9 cellular contexts compared by ENCODE assay signal in the genomic region with DNA sequence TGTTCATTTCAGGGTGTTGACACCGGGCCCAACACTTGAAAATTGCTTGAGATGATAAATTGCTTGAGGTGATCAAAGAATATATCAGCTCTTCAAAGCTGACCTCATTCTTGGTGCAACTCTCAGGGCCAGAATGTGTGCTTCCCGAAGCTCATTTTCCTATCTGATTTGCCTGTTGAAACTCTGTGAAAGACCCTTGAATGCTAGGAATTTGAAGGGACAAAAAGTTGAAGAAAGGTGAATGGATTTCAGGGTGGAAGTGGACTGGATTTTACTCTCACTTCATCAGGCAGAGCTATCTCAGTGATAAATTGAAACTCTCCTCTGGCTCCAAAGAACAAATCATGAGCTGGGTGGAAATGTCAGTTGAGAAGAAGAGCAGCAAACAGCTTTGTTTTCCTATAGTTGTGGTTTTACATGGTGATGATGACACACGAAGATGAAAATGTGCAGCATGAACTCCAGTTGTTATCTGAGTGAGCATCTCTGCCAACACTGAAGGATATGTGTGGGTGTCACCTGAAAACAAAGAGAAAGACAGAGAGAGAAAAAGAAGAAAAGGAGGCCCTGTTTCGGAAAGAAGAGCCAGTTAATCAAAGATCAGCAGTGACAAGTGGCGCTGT. TPM values are rescaled to one million over a fixed set of nuclear protein-coding genes. Genes with fewer than 3 reads are reported as not detected.
DNase-seq lines count a peak whose midpoint lies in the region; ATAC-seq and TF ChIP-seq lines count a peak whose summit lies in the region.
"Had no signal": no experiment of that assay in that cellular context is flagged by ENCODE, and none has a peak within 500 bp of the region (broad histone marks: within the 10 kb centered on the region; RNA-seq: fewer than 3 reads in every experiment).

No MANE protein-coding gene starts in this region.

- H3K9ac ChIP-seq in neural progenitor cell = no peak overlapping the region

- no peaks in the 10 kb centered on the region for H3K27me3 Mint-ChIP-seq in activated naive CD8-positive, alpha-beta T cell treated with anti-CD3 and anti-CD28 coated beads, Interleukin-2, amount 50 U/mL, for 24 hours
- no peaks in the 10 kb centered on the region for H3K27me3 Mint-ChIP-seq in neural progenitor cell (ENCODE audit: insufficient read depth, low read depth)
- H3K27me3 Mint-ChIP-seq: progenitor cell of endocrine pancreas had no signal

- H3K4me3 ChIP-seq in neural progenitor cell = no peak overlapping the region
- no peak overlapping the region for H3K4me3 ChIP-seq in left lung

- TF ChIP-seq CTCF in neural progenitor cell (IDR thresholded peaks at IDR 0.05) (no peak), left lung (IDR thresholded peaks at IDR 0.05) (no peak)

- intact Hi-C loops in left lung (cut with DNase I) = no loop called here

- no peak overlapping the region for H3K4me2 ChIP-seq in neural progenitor cell

- ATAC-seq in activated naive CD8-positive, alpha-beta T cell treated with anti-CD3 and anti-CD28 coated beads, Interleukin-2, amount 50 U/mL, for 24 hours = peak; percentile 69
- ATAC-seq in left lung = no peak

- H3K27me3 ChIP-seq in neural progenitor cell = no peaks in the 10 kb centered on the region
- no peaks in the 10 kb centered on the region for H3K27me3 ChIP-seq in left lung

- H3K4me1 ChIP-seq in neural progenitor cell (peaks cover 5% of the 10 kb centered on the region), left lung (no peaks in the 10 kb centered on the region)

- H3K4me3 Mint-ChIP-seq in activated naive CD8-positive, alpha-beta T cell treated with anti-CD3 and anti-CD28 coated beads, Interleukin-2, amount 50 U/mL, for 24 hours = peak overlapping the region; percentile 70
- no peak overlapping the region for H3K4me3 Mint-ChIP-seq in neural progenitor cell

- peaks cover 91% of the 10 kb centered on the region for H3K4me1 Mint-ChIP-seq in activated naive CD8-positive, alpha-beta T cell treated with anti-CD3 and anti-CD28 coated beads, Interleukin-2, amount 50 U/mL, for 24 hours
- peaks cover 3% of the 10 kb centered on the region for H3K4me1 Mint-ChIP-seq in neural progenitor cell

- no peaks in the 10 kb centered on the region for H3K79me2 ChIP-seq in neural progenitor cell (ENCODE audit: low read depth)

- peak overlapping the region; percentile 99 for H3K27ac Mint-ChIP-seq in activated naive CD8-positive, alpha-beta T cell treated with anti-CD3 and anti-CD28 coated beads, Interleukin-2, amount 50 U/mL, for 24 hours
- no peak overlapping the region for H3K27ac Mint-ChIP-seq in neural progenitor cell
- H3K27ac Mint-ChIP-seq: progenitor cell of endocrine pancreas had no signal

- H3K36me3 Mint-ChIP-seq in activated naive CD8-positive, alpha-beta T cell treated with anti-CD3 and anti-CD28 coated beads, Interleukin-2, amount 50 U/mL, for 24 hours (ENCODE audit: low read depth) = peaks cover 45% of the 10 kb centered on the region
- H3K36me3 Mint-ChIP-seq in neural progenitor cell = no peaks in the 10 kb centered on the region

- no peaks in the 10 kb centered on the region for H3K9me3 ChIP-seq in neural progenitor cell (ENCODE audit: low read depth)
- no peaks in the 10 kb centered on the region for H3K9me3 ChIP-seq in left lung

- H3K27ac ChIP-seq in neural progenitor cell = no peak overlapping the region
- peak overlapping the region in 1 of 2 donors; percentile 29 for H3K27ac ChIP-seq in left lung

- DNase-seq in GM04504 (ENCODE audit: low read depth) = peak; percentile 28
- DNase-seq in NCI-H526 treated with DMSO at 0.1 percent for 48 hours (lab: John Stamatoyannopoulos, UW) = peak; percentile 37
- no peak for DNase-seq in activated naive CD8-positive, alpha-beta T cell treated with anti-CD3 and anti-CD28 coated beads, Interleukin-2, amount 50 U/mL, for 24 hours
- DNase-seq in neural progenitor cell (ENCODE audit: low spot score) = no peak
- DNase-seq in effector CD8-positive, alpha-beta T cell (lab: John Stamatoyannopoulos, UW) = no peak
- no peak for DNase-seq in left lung
- no peak for DNase-seq in NCI-H1105 (lab: John Stamatoyannopoulos, UW)
- DNase-seq: NCI-H2029 had no signal

- H3F3A ChIP-seq in neural progenitor cell (ENCODE audit: low read depth) = no peaks in the 10 kb centered on the region

- no peaks in the 10 kb centered on the region for H4K20me1 ChIP-seq in neural progenitor cell (ENCODE audit: low read depth)

- peaks cover 13% of the 10 kb centered on the region for H3K9me3 Mint-ChIP-seq in activated naive CD8-positive, alpha-beta T cell treated with anti-CD3 and anti-CD28 coated beads, Interleukin-2, amount 50 U/mL, for 24 hours
- no peaks in the 10 kb centered on the region for H3K9me3 Mint-ChIP-seq in neural progenitor cell

- H3K36me3 ChIP-seq in neural progenitor cell (no peaks in the 10 kb centered on the region), left lung (no peaks in the 10 kb centered on the region)

- peak overlapping the region; percentile 1 for H2AFZ ChIP-seq in neural progenitor cell (replicated peaks)

RNA-seq across cellular contexts. Expression of a gene that starts 34.4 kb away (rescaled TPM):
- total RNA-seq in neural progenitor cell (ENCODE audit: low replicate concordance) = not detected in 2 replicates
- total RNA-seq in left lung = 1 to 10 TPM; 1.3 to 2.4 TPM
- total RNA-seq: progenitor cell of endocrine pancreas had no signal

Comparison
In these comparisons a context has a peak if more than half of its experiments do, and no peak if none do; other contexts are left out.
1. DNase-seq: peak in GM04504 (single experiment) and NCI-H526 treated with DMSO at 0.1 percent for 48 hours (single experiment); none in activated naive CD8-positive, alpha-beta T cell treated with anti-CD3 and anti-CD28 coated beads, Interleukin-2, amount 50 U/mL, for 24 hours (single experiment), neural progenitor cell (single experiment), effector CD8-positive, alpha-beta T cell (single experiment), left lung (0 of 2) and NCI-H1105 (single experiment).